8 cellular contexts compared by ENCODE assay signal in the genomic region with DNA sequence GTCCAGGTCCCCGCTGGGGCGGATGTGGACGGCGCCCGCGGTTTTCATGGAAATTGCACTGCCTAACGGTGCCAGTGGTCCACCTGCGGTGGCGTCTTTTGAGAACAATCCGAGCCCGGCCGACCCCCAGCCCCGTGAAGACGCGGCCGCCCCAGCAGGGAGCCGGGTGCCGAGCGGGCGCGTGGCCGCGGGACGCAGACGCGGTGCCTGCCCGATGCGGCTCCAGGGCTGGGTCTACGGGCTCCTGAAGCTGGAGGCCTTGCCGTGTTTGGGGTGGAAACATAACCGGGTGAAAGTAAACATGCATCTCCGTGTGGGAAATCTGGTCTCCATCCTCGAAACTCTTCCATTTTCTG. TPM values are rescaled to one million over a fixed set of nuclear protein-coding genes. Genes with fewer than 3 reads are reported as not detected.
DNase-seq lines count a peak whose midpoint lies in the region; ATAC-seq, FAIRE-seq and TF ChIP-seq lines count a peak whose summit lies in the region.

No MANE protein-coding gene starts in this region.

- intact Hi-C loops in A673 (cut with micrococcal nuclease; ENCODE audit: unreplicated experiment) (loop anchor here (2.0 kb wide), 1 partner anchor 20 kb away; no protein-coding TSS in a partner anchor), pancreas (cut with DNase I) (no loop called here)

- no TSS peak for BruUV-seq in A673 (replicated peaks; lab: Mats Ljungman, UMichigan)

- CTCF ChIA-PET in A673 (lab: Charles Lee): no interaction called here

- no peaks in the 10 kb centered on the region for H3K27me3 ChIP-seq in A673 (replicated peaks; ENCODE audit: insufficient read depth, low read depth, low read length, poor library complexity)
- H3K27me3 ChIP-seq in pancreas: no peaks in the 10 kb centered on the region

- H3K36me3 ChIP-seq in A673 (ENCODE audit: insufficient read depth, low read length, poor library complexity, severe bottlenecking) (no peaks in the 10 kb centered on the region), pancreas (no peaks in the 10 kb centered on the region)

- H3K9me3 ChIP-seq in A673 (ENCODE audit: low read depth, low read length, poor library complexity, severe bottlenecking) (no peaks in the 10 kb centered on the region), pancreas (no peaks in the 10 kb centered on the region)

- H3K27ac ChIP-seq in A673 (ENCODE audit: low read depth, low read length, poor library complexity, severe bottlenecking) (peak overlapping the region; percentile 58), VCaP (peak overlapping the region; percentile 82), pancreas (peak overlapping the region in 3 of 4 donors; percentile 22 to 69 (median 39))

- peak; percentile 6 for ATAC-seq in GM18499 (IDR thresholded peaks at IDR 0.05; ENCODE audit: insufficient read depth, unreplicated experiment)
- ATAC-seq in HG03039 (IDR thresholded peaks at IDR 0.05; ENCODE audit: unreplicated experiment): peak; percentile 33
- ATAC-seq in pancreas: peak; percentile 39 to 66 (median 62)

- peak; percentile 37 for DNase-seq in A673 (ENCODE audit: low spot score)
- no peak for DNase-seq in fibroblast of mammary gland (ENCODE audit: low read depth)
- peak in 1 of 6 donors; percentile 74 for DNase-seq in pancreas
- no peak for DNase-seq in NCI-H187 (lab: John Stamatoyannopoulos, UW)
- DNase-seq in NCI-H69 (lab: John Stamatoyannopoulos, UW): no peak

- no peak for TF ChIP-seq CTCF in A673 (conservative IDR thresholded peaks at IDR 0.05; ENCODE audit: low read depth, low read length)
- peak; percentile 38 for TF ChIP-seq CTCF in VCaP (conservative IDR thresholded peaks at IDR 0.05)
- TF ChIP-seq CTCF in fibroblast of mammary gland (conservative IDR thresholded peaks at IDR 0.05; ENCODE audit: control insufficient read depth, insufficient read depth, low read depth, low read length): no peak
- TF ChIP-seq CTCF in pancreas (IDR thresholded peaks at IDR 0.05): no peak

- 0 to 1% methylated on average over 28 to 33 of the region's 33 CpGs for WGBS in pancreas, 2 donors

- H3K4me3 ChIP-seq in A673 (ENCODE audit: low read depth, low read length, poor library complexity, severe bottlenecking) (peak overlapping the region; percentile 76), fibroblast of mammary gland (ENCODE audit: control insufficient read depth, low read depth, low read length) (peak overlapping the region; percentile 80), pancreas (peak overlapping the region; percentile 49 to 78 (median 64))

- H3K4me1 ChIP-seq in A673 (ENCODE audit: insufficient read depth, low read length, poor library complexity, severe bottlenecking): peaks cover 9% of the 10 kb centered on the region
- peaks cover 0 to 7% (median 7%) of the 10 kb centered on the region in 3 donors for H3K4me1 ChIP-seq in pancreas

- POLR2A ChIA-PET in A673 (lab: Charles Lee; ENCODE audit: low non-redundant PET): no interaction called here

- no peak for FAIRE-seq in pancreas (lab: Jason Lieb, UNC)

RNA-seq across cellular contexts. Expression of a gene that starts 0.5 kb away (rescaled TPM):
- 33.5 and 39.9 TPM in 2 replicates for total RNA-seq in A673 (2021)
- total RNA-seq in pancreas: 10 to 100 TPM in 1 of 6 donors, 1 to 10 TPM in 5; 6.1 to 13.4 (median 7.7) TPM
- 1 to 10 TPM; 4.0 to 4.9 TPM for polyA plus RNA-seq in pancreas

Comparison
In these comparisons a context has a peak if more than half of its experiments do, and no peak if none do; other contexts are left out.
1. ATAC-seq: peak in every context shown above with its lines; median percentile 62 in pancreas; 33 in HG03039; 6 in GM18499.